Comparison of ENCODE assay signal across 1 cellular context in the genomic region with DNA sequence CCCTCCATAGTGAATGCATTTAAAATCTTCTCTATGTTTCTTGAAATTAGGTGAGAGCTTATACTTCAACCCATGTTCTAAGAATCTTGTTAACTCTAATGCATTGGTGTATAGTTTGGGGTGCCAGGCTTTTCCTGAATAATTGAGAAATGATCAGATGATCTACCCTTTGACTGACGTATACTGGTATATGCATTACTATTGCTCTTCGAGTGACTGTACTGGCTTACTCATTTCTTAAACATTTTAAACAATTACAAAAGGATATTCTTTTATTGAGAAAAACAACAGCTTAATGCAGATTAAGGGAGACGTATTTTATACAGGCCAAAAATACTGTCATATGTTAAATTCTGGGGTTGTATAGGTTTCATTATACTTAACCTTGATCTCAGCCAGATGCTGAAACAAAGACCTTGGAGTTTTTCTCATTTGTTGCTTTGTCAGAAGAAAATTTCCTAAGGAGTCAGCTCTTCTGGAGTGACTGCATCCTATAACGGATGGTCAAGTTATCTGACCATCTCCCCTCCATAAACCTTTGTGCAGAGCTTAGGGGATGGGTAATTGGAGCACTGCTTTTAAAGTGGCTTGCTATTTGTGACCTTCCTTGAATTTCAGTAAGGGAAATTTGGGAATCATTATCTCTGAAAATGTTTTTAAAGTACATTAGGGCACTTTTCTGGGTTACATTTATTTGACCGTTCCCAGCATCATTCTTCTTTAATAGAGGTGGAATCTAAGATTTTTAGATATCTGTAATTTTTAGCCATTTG.
A peak's percentile ranks its signal among the peaks of the same experiment; 100 is the strongest.
TF ChIP-seq lines count a peak whose summit lies in the region.

No MANE protein-coding gene starts in this region.

TF ChIP-seq in IMR-90, 13 proteins besides CTCF, POLR2A, EP300 and RAD21:
- TF ChIP-seq CEBPB (IDR thresholded peaks at IDR 0.05; ENCODE audit: low read depth, low read length) (peak; percentile 54), FOS (IDR thresholded peaks at IDR 0.05; ENCODE audit: low read depth, low read length) (peak; percentile 47; the same call in 1 of the 2 replicates), RFX5 (IDR thresholded peaks at IDR 0.05; ENCODE audit: low read depth, low read length) (no peak)
